17 cellular contexts compared by ENCODE assay signal in genomic region chr7:126041472-126041871, GRCh38.
DNase-seq lines count a peak whose midpoint lies in the region; TF ChIP-seq lines count a peak whose summit lies in the region.
"Had no signal": no experiment of that assay in that cellular context is flagged by ENCODE, and none has a peak within 500 bp of the region (broad histone marks: within the 10 kb centered on the region; RNA-seq: fewer than 3 reads in every experiment).

No MANE protein-coding gene starts in this region.

- no peaks in the 10 kb centered on the region for H3K23me2 ChIP-seq in H9 (ENCODE audit: insufficient read length, low read depth, low read length, poor library complexity, severe bottlenecking)

- H3K9ac ChIP-seq in H9 (ENCODE audit: extremely low read depth, insufficient read length, low read length) (no peak overlapping the region), endodermal cell (ENCODE audit: extremely low read depth, low read length, poor library complexity, severe bottlenecking) (no peak overlapping the region), neuronal stem cell (ENCODE audit: low read depth, low read length, poor library complexity) (no peak overlapping the region)
- H3K9ac ChIP-seq: GM23248 had no signal

- H3K9me3 Mint-ChIP-seq in H9 (no peaks in the 10 kb centered on the region; a peak in 2 of 5 replicates), endodermal cell (no peaks in the 10 kb centered on the region)

- H2AK5ac ChIP-seq in H9 (ENCODE audit: insufficient read length, low read length) (no peak overlapping the region), neuronal stem cell (ENCODE audit: low read depth, low read length) (peak overlapping the region; percentile 46)

- H3K4me1 Mint-ChIP-seq in H9 = peaks cover 4 to 8% of the 10 kb centered on the region in 2 experiments; a peak in 3 of 4 replicates
- H3K4me1 Mint-ChIP-seq in endodermal cell = no peaks in the 10 kb centered on the region
- H3K4me1 Mint-ChIP-seq: CD4-positive, CD25-positive, alpha-beta regulatory T cell; CD8-positive, alpha-beta memory T cell had no signal

- H3K4ac ChIP-seq in H9 (ENCODE audit: low read depth, low read length) = no peak overlapping the region
- no peak overlapping the region for H3K4ac ChIP-seq in neuronal stem cell (ENCODE audit: low read length)

- H3K27me3 Mint-ChIP-seq in H9 (ENCODE audit: low read depth) = no peaks in the 10 kb centered on the region
- no peaks in the 10 kb centered on the region for H3K27me3 Mint-ChIP-seq in endodermal cell (ENCODE audit: insufficient read depth)
- H3K27me3 Mint-ChIP-seq: CD4-positive, CD25-positive, alpha-beta regulatory T cell; CD8-positive, alpha-beta memory T cell had no signal

- H2BK15ac ChIP-seq in H9 (ENCODE audit: low read depth, low read length) (no peak overlapping the region), neuronal stem cell (ENCODE audit: low read length) (no peak overlapping the region)

- H3K4me3 Mint-ChIP-seq in H9 (no peak overlapping the region), endodermal cell (no peak overlapping the region)
- H3K4me3 Mint-ChIP-seq: CD4-positive, CD25-positive, alpha-beta regulatory T cell; CD8-positive, alpha-beta memory T cell had no signal

- no peak overlapping the region for H2BK12ac ChIP-seq in H9 (ENCODE audit: insufficient read length, low read depth, low read length)
- no peak overlapping the region for H2BK12ac ChIP-seq in neuronal stem cell (ENCODE audit: low read length)

- no peak overlapping the region for H2BK20ac ChIP-seq in H9 (ENCODE audit: low read depth, low read length, poor library complexity, severe bottlenecking)

- H4K91ac ChIP-seq in H9 (ENCODE audit: insufficient read length, low read depth, low read length) = no peak overlapping the region
- no peak overlapping the region for H4K91ac ChIP-seq in neuronal stem cell (ENCODE audit: low read depth, low read length, poor library complexity)

- H3K18ac ChIP-seq in H9 (ENCODE audit: insufficient read length, low read depth, low read length) (no peak overlapping the region), neuronal stem cell (ENCODE audit: low read length) (no peak overlapping the region)

- no peak overlapping the region for H3T11ph ChIP-seq in H9 (ENCODE audit: low read length)

- no peak overlapping the region for H2BK120ac ChIP-seq in H9 (ENCODE audit: low read depth, low read length, poor library complexity, severe bottlenecking)
- H2BK120ac ChIP-seq in neuronal stem cell (ENCODE audit: low read depth, low read length) = no peak overlapping the region

- no peaks in the 10 kb centered on the region for H3K4me1 ChIP-seq in H9 (ENCODE audit: insufficient read depth, low read length)
- no peaks in the 10 kb centered on the region for H3K4me1 ChIP-seq in endodermal cell (ENCODE audit: control insufficient read depth, insufficient read depth, low read length)
- H3K4me1 ChIP-seq in neuronal stem cell (ENCODE audit: control insufficient read depth in 2 of 2, insufficient read depth in 1 of 2, low read depth in 1 of 2, low read length in 2 of 2) = peaks cover 5 to 19% of the 10 kb centered on the region in 2 donors
- H3K4me1 ChIP-seq: BE2C had no signal

- no peaks in the 10 kb centered on the region for H4K20me1 ChIP-seq in H9 (ENCODE audit: control insufficient read depth, insufficient read depth, insufficient read length)

- H2BK5ac ChIP-seq in H9 (ENCODE audit: insufficient read length, low read length) = no peak overlapping the region
- H2BK5ac ChIP-seq in neuronal stem cell (ENCODE audit: low read length) = no peak overlapping the region

- H4K8ac ChIP-seq in H9 (replicated peaks; ENCODE audit: insufficient read length, low read depth, low read length) (no peak overlapping the region), neuronal stem cell (ENCODE audit: low read depth, low read length) (no peak overlapping the region)

- H3K36me3 ChIP-seq in endodermal cell (ENCODE audit: control insufficient read depth, insufficient read depth, low read length) (no peaks in the 10 kb centered on the region), neuronal stem cell (replicated peaks in 1 of 2; ENCODE audit: control insufficient read depth in 2 of 2, insufficient read depth in 2 of 2, low read length in 2 of 2) (no peaks in the 10 kb centered on the region)
- H3K36me3 ChIP-seq: BE2C had no signal

- DNase-seq in H9 = peak; percentile 47
- DNase-seq in endodermal cell = peak; percentile 56
- DNase-seq in neuronal stem cell (ENCODE audit: low spot score) = no peak
- DNase-seq in SHP77 (lab: John Stamatoyannopoulos, UW) = no peak
- no peak for DNase-seq in GOT3 (lab: John Stamatoyannopoulos, UW)
- DNase-seq in Ammon's horn (ENCODE audit: low spot score) = no peak
- DNase-seq: BE2C; C1 segment of cervical spinal cord; CD4-positive, CD25-positive, alpha-beta regulatory T cell; CD8-positive, alpha-beta memory T cell; COR-L47; DMS 273 treated with DMSO at 0.1 percent for 48 hours; DMS53; DND-41; EL; GM23248; IMR-90 had no signal

- no peaks in the 10 kb centered on the region for H3K27me3 ChIP-seq in H9 (ENCODE audit: insufficient read depth, low read length)
- H3K27me3 ChIP-seq in endodermal cell (ENCODE audit: control insufficient read depth, insufficient read depth, low read length, poor library complexity, severe bottlenecking) = no peaks in the 10 kb centered on the region
- H3K27me3 ChIP-seq in neuronal stem cell (ENCODE audit: control insufficient read depth in 3 of 3, insufficient read depth in 3 of 3, low read depth in 1 of 3, low read length in 3 of 3) = no peaks in the 10 kb centered on the region
- H3K27me3 ChIP-seq: BE2C had no signal

- TF ChIP-seq CTCF in H9 (conservative IDR thresholded peaks at IDR 0.05) (no peak), endodermal cell (conservative IDR thresholded peaks at IDR 0.05) (peak; percentile 36)

- H3K27ac Mint-ChIP-seq in H9 (no peak overlapping the region; a peak in 1 of 7 replicates), endodermal cell (no peak overlapping the region)
- H3K27ac Mint-ChIP-seq: CD4-positive, CD25-positive, alpha-beta regulatory T cell; CD8-positive, alpha-beta memory T cell had no signal

- H3K36me3 Mint-ChIP-seq in H9 (ENCODE audit: insufficient read depth in 1 of 3, low read depth in 3 of 3) = peaks cover under 1 to 10% (median 4%) of the 10 kb centered on the region in 3 experiments; a peak in 4 of 7 replicates
- H3K36me3 Mint-ChIP-seq in endodermal cell (ENCODE audit: low read depth) = peaks cover 2% of the 10 kb centered on the region
- H3K36me3 Mint-ChIP-seq: CD4-positive, CD25-positive, alpha-beta regulatory T cell; CD8-positive, alpha-beta memory T cell had no signal

- no peak overlapping the region for H3K56ac ChIP-seq in H9 (ENCODE audit: insufficient read length, low read depth, low read length)

- H3K4me2 ChIP-seq in H9 (ENCODE audit: insufficient read depth, insufficient read length, low read length) = no peak overlapping the region
- no peak overlapping the region for H3K4me2 ChIP-seq in neuronal stem cell (ENCODE audit: insufficient read depth, low read length, poor library complexity, severe bottlenecking)

- H3K4me3 ChIP-seq in endodermal cell (ENCODE audit: low read length) = no peak overlapping the region
- H3K4me3 ChIP-seq in neuronal stem cell (ENCODE audit: low read length in 2 of 2) = no peak overlapping the region
- H3K4me3 ChIP-seq: GM23248 had no signal

- H2AFZ ChIP-seq in H9 (ENCODE audit: low read length) (no peak overlapping the region), neuronal stem cell (ENCODE audit: low read length) (peak overlapping the region; percentile 9)
- H2AFZ ChIP-seq: GM23248 had no signal

- H3K14ac ChIP-seq in H9 (ENCODE audit: insufficient read depth, low read length) (no peak overlapping the region), neuronal stem cell (ENCODE audit: low read length) (no peak overlapping the region)

- H3K23ac ChIP-seq in H9 (ENCODE audit: insufficient read length, low read depth, low read length) = no peak overlapping the region
- no peak overlapping the region for H3K23ac ChIP-seq in neuronal stem cell (ENCODE audit: low read depth, low read length, poor library complexity)

- WGBS in H9 (ENCODE audit: extremely low coverage, insufficient read length, low lambda C conversion rate) = no CpG with 5 or more reads among the region's 5 CpGs
- 92 to 100% methylated on average over 3 to 5 of the region's 5 CpGs for WGBS in endodermal cell (ENCODE audit: insufficient coverage in 1 of 2, insufficient read length in 1 of 2), 2 experiments
- no CpG with 5 or more reads among the region's 5 CpGs for WGBS in neuronal stem cell (ENCODE audit: extremely low coverage in 2 of 2, insufficient read length in 2 of 2, insufficient replicate concordance in 1 of 2), 2 donors

- no peak overlapping the region for H3K27ac ChIP-seq in H9 (ENCODE audit: insufficient read length, low read depth, low read length)
- H3K27ac ChIP-seq in endodermal cell (ENCODE audit: low read depth, low read length) = no peak overlapping the region
- no peak overlapping the region for H3K27ac ChIP-seq in neuronal stem cell (replicated peaks; ENCODE audit: low read length)
- H3K27ac ChIP-seq: GM23248 had no signal

- no peak overlapping the region for H4K5ac ChIP-seq in H9 (ENCODE audit: insufficient read length, low read depth, low read length)

- H3K79me1 ChIP-seq in H9 (ENCODE audit: insufficient read depth, low read depth, low read length, poor library complexity, severe bottlenecking) (no peaks in the 10 kb centered on the region), neuronal stem cell (ENCODE audit: low read depth, low read length) (peaks cover 2% of the 10 kb centered on the region)

- H3K79me2 ChIP-seq in H9 (ENCODE audit: insufficient read depth, low read length) = no peaks in the 10 kb centered on the region

- H3K9me3 ChIP-seq in H9 (ENCODE audit: control insufficient read depth, low read depth, low read length) = no peaks in the 10 kb centered on the region
- H3K9me3 ChIP-seq in endodermal cell (ENCODE audit: control insufficient read depth, low read length) = no peaks in the 10 kb centered on the region
- H3K9me3 ChIP-seq in neuronal stem cell (replicated peaks in 1 of 2; ENCODE audit: control insufficient read depth in 2 of 2, insufficient read depth in 1 of 2, low read depth in 1 of 2, low read length in 2 of 2) = no peaks in the 10 kb centered on the region
- H3K9me3 ChIP-seq: BE2C had no signal

Comparison
In these comparisons a context has a peak if more than half of its experiments do, and no peak if none do; other contexts are left out.
1. DNase-seq: peak in H9 (single experiment) and endodermal cell (single experiment); none in neuronal stem cell (single experiment), SHP77 (0 of 2), GOT3 (single experiment) and Ammon's horn (single experiment).